In genomic region chr7:101792051-101792651, GRCh38 we compare ENCODE assay signal across 13 cellular contexts. TPM values are rescaled to one million over a fixed set of nuclear protein-coding genes. Genes with fewer than 3 reads are reported as not detected.
DNase-seq lines count a peak whose midpoint lies in the region; ATAC-seq and TF ChIP-seq lines count a peak whose summit lies in the region.
"Had no signal": no experiment of that assay in that cellular context is flagged by ENCODE, and none has a peak within 500 bp of the region (broad histone marks: within the 10 kb centered on the region; RNA-seq: fewer than 3 reads in every experiment).

No MANE protein-coding gene starts in this region.

- no peak for TF ChIP-seq EP300 in sigmoid colon (IDR thresholded peaks at IDR 0.05)

- TF ChIP-seq CTCF in heart left ventricle (IDR thresholded peaks at IDR 0.05) (no peak), sigmoid colon (IDR thresholded peaks at IDR 0.05) (no peak)

- WGBS in heart left ventricle, 4 donors: 58 to 65% (median 58%) methylated on average over 9 of the region's 9 CpGs
- 73 to 86% methylated on average over 9 of the region's 9 CpGs for WGBS in sigmoid colon, 2 donors

- H3K4me1 ChIP-seq in heart left ventricle (peaks cover 0 to 10% (median 0%) of the 10 kb centered on the region in 12 donors), sigmoid colon (peaks cover 0 to 9% (median 7%) of the 10 kb centered on the region in 4 donors)

- H3K9me3 ChIP-seq in heart left ventricle (peaks cover 0 to 8% (median 0%) of the 10 kb centered on the region in 12 donors), sigmoid colon (no peaks in the 10 kb centered on the region)

- H3K27me3 ChIP-seq in heart left ventricle (no peaks in the 10 kb centered on the region), sigmoid colon (no peaks in the 10 kb centered on the region)

- no peaks in the 10 kb centered on the region for H3K9me3 Mint-ChIP-seq in activated naive CD4-positive, alpha-beta T cell treated with anti-CD3 and anti-CD28 coated beads, Interleukin-2, amount 50 U/mL, for 72 hours

- intact Hi-C loops in heart left ventricle (cut with DNase I): no loop called here
- intact Hi-C loops in sigmoid colon (cut with DNase I): no loop called here

- TF ChIP-seq POLR2A in heart left ventricle (IDR thresholded peaks at IDR 0.05): no peak
- TF ChIP-seq POLR2A in sigmoid colon (IDR thresholded peaks at IDR 0.05): no peak

- peak overlapping the region in 1 of 2 donors; percentile 81 for H3K27ac Mint-ChIP-seq in activated naive CD4-positive, alpha-beta T cell treated with anti-CD3 and anti-CD28 coated beads, Interleukin-2, amount 50 U/mL, for 72 hours
- H3K27ac Mint-ChIP-seq: activated naive CD8-positive, alpha-beta T cell treated with anti-CD3 and anti-CD28 coated beads, Interleukin-2, amount 10 ng/mL, durations not matched to agents 7 days and 5 days had no signal

- H3K4me3 ChIP-seq in heart left ventricle: no peak overlapping the region
- H3K4me3 ChIP-seq in sigmoid colon: no peak overlapping the region
- H3K4me3 ChIP-seq: lung, SK-N-MC had no signal

- peak; percentile 66 to 96 (median 86) for ATAC-seq in heart left ventricle
- no peak for ATAC-seq in GM18909 (IDR thresholded peaks at IDR 0.05; ENCODE audit: poor library complexity, unreplicated experiment)
- no peak for ATAC-seq in GM18520 (IDR thresholded peaks at IDR 0.05; ENCODE audit: unreplicated experiment)
- ATAC-seq in activated naive CD4-positive, alpha-beta T cell treated with anti-CD3 and anti-CD28 coated beads, Interleukin-2, amount 50 U/mL, for 72 hours: no peak

- no peaks in the 10 kb centered on the region for H3K36me3 ChIP-seq in heart left ventricle
- no peaks in the 10 kb centered on the region for H3K36me3 ChIP-seq in sigmoid colon

- H3K36me3 Mint-ChIP-seq in activated naive CD4-positive, alpha-beta T cell treated with anti-CD3 and anti-CD28 coated beads, Interleukin-2, amount 50 U/mL, for 72 hours: no peaks in the 10 kb centered on the region
- H3K36me3 Mint-ChIP-seq: activated naive CD8-positive, alpha-beta T cell treated with anti-CD3 and anti-CD28 coated beads, Interleukin-2, amount 10 ng/mL, durations not matched to agents 7 days and 5 days had no signal

- peak; percentile 78 for DNase-seq in GM04503 (ENCODE audit: low read depth)
- peak; percentile 3 for DNase-seq in T1000 (lab: John Stamatoyannopoulos, UW)
- peak in 4 of 5 donors; percentile 33 to 71 (median 66) for DNase-seq in heart left ventricle
- DNase-seq in sigmoid colon: peak; percentile 86
- no peak for DNase-seq in NCI-H82 treated with DMSO at 0.1 percent for 48 hours (lab: John Stamatoyannopoulos, UW; ENCODE audit: unreplicated experiment)
- DNase-seq in activated naive CD4-positive, alpha-beta T cell treated with anti-CD3 and anti-CD28 coated beads, Interleukin-2, amount 50 U/mL, for 72 hours (ENCODE audit: low spot score in 2 of 2): no peak
- DNase-seq: activated naive CD8-positive, alpha-beta T cell treated with anti-CD3 and anti-CD28 coated beads, Interleukin-2, amount 10 ng/mL, durations not matched to agents 7 days and 5 days; COR-L47; NCI-H446 treated with DMSO at 0.1 percent for 48 hours had no signal

- H3K27ac ChIP-seq in heart left ventricle (peak overlapping the region in 5 of 12 donors; percentile 5 to 52 (median 25)), sigmoid colon (peak overlapping the region in 1 of 4 donors; percentile 22)
- H3K27ac ChIP-seq: SK-N-MC had no signal

RNA-seq across cellular contexts. Expression of gene CUX1, which starts 25.3 kb away (rescaled TPM):
- 100 to 1,000 TPM in 8 of 9 donors, 10 to 100 TPM in 1; 96.5 to 173 (median 127) TPM for total RNA-seq in heart left ventricle
- 10 to 100 TPM; 51.9 to 64.7 TPM for polyA plus RNA-seq in heart left ventricle
- 100 to 1,000 TPM in 2 of 4 donors, 10 to 100 TPM in 2; 47.4 to 127 (median 79.0) TPM for total RNA-seq in sigmoid colon
- 10 to 100 TPM; 46.7 to 49.9 (median 47.2) TPM for polyA plus RNA-seq in sigmoid colon
- total RNA-seq in activated naive CD4-positive, alpha-beta T cell treated with anti-CD3 and anti-CD28 coated beads, Interleukin-2, amount 50 U/mL, for 72 hours: 10 to 100 TPM in 1 of 2 donors, 1 to 10 TPM in 1; 8.6 to 23.3 TPM

Comparison
In these comparisons a context has a peak if more than half of its experiments do, and no peak if none do; other contexts are left out.
1. DNase-seq: peak in GM04503 (single experiment), T1000 (single experiment), heart left ventricle (4 of 5) and sigmoid colon (single experiment); none in NCI-H82 treated with DMSO at 0.1 percent for 48 hours (single experiment) and activated naive CD4-positive, alpha-beta T cell treated with anti-CD3 and anti-CD28 coated beads, Interleukin-2, amount 50 U/mL, for 72 hours (0 of 2).
2. ATAC-seq: peak in heart left ventricle (4 of 4); none in GM18909 (single experiment), GM18520 (single experiment) and activated naive CD4-positive, alpha-beta T cell treated with anti-CD3 and anti-CD28 coated beads, Interleukin-2, amount 50 U/mL, for 72 hours (0 of 2).